Comparison of ENCODE assay signal across 1 cellular context in genomic region chr2:36433311-36434217, GRCh38.
TF ChIP-seq lines count a peak whose summit lies in the region.

No MANE protein-coding gene starts in this region.

TF ChIP-seq in HepG2, 621 proteins besides CTCF, POLR2A, EP300 and RAD21 (continued from another document and continues in another):
- TF ChIP-seq HNF1A (IDR thresholded peaks at IDR 0.05; ENCODE audit: low read depth) (0 out of 2 replicates have a peak, but pooled peaks have one; percentile 12), HNF1A (CRISPR knock-in tag; IDR thresholded peaks at IDR 0.05; ENCODE audit: borderline replicate concordance) (peak; percentile 63; the same call in 1 of the 2 replicates), SAP130 (CRISPR knock-in tag; IDR thresholded peaks at IDR 0.05; ENCODE audit: low read depth) (peak; percentile 70), ZSCAN9 (CRISPR knock-in tag; IDR thresholded peaks at IDR 0.05; ENCODE audit: borderline replicate concordance) (peak; percentile 82; the same call in 1 of the 2 replicates), ZNF12 (CRISPR knock-in tag; IDR thresholded peaks at IDR 0.05) (peak; percentile 41; the same call in 1 of the 2 replicates), PAF1 (CRISPR knock-in tag; IDR thresholded peaks at IDR 0.05) (no peak), NR2F2 (IDR thresholded peaks at IDR 0.05; ENCODE audit: borderline replicate concordance, low read depth) (peak; percentile 62; the same call in 1 of the 2 replicates), ZNF18 (CRISPR knock-in tag; IDR thresholded peaks at IDR 0.05; ENCODE audit: insufficient replicate concordance) (no peak), ZNF124 (CRISPR knock-in tag; IDR thresholded peaks at IDR 0.05) (no peak), ZNF24 (IDR thresholded peaks at IDR 0.05) (no peak), ZNF276 (CRISPR knock-in tag; IDR thresholded peaks at IDR 0.05; ENCODE audit: low read depth) (no peak), MED1 (CRISPR knock-in tag; IDR thresholded peaks at IDR 0.05) (0 out of 2 replicates have a peak, but pooled peaks have one; percentile 27), MXI1 (IDR thresholded peaks at IDR 0.05; ENCODE audit: borderline replicate concordance, low read depth, low read length) (peak; percentile 62; the same call in 1 of the 3 replicates), ZNF121 (CRISPR knock-in tag; IDR thresholded peaks at IDR 0.05) (no peak), ARID5B (CRISPR knock-in tag; IDR thresholded peaks at IDR 0.05) (peak; percentile 96), SOX6 (IDR thresholded peaks at IDR 0.05) (no peak), SOX6 (CRISPR knock-in tag; IDR thresholded peaks at IDR 0.05) (peak; percentile 88)
- TF ChIP-seq, protein P1, sequence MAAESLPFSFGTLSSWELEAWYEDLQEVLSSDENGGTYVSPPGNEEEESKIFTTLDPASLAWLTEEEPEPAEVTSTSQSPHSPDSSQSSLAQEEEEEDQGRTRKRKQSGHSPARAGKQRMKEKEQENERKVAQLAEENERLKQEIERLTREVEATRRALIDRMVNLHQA (CRISPR knock-in tag; IDR thresholded peaks at IDR 0.05) = no peak
- TF ChIP-seq, protein P2, sequence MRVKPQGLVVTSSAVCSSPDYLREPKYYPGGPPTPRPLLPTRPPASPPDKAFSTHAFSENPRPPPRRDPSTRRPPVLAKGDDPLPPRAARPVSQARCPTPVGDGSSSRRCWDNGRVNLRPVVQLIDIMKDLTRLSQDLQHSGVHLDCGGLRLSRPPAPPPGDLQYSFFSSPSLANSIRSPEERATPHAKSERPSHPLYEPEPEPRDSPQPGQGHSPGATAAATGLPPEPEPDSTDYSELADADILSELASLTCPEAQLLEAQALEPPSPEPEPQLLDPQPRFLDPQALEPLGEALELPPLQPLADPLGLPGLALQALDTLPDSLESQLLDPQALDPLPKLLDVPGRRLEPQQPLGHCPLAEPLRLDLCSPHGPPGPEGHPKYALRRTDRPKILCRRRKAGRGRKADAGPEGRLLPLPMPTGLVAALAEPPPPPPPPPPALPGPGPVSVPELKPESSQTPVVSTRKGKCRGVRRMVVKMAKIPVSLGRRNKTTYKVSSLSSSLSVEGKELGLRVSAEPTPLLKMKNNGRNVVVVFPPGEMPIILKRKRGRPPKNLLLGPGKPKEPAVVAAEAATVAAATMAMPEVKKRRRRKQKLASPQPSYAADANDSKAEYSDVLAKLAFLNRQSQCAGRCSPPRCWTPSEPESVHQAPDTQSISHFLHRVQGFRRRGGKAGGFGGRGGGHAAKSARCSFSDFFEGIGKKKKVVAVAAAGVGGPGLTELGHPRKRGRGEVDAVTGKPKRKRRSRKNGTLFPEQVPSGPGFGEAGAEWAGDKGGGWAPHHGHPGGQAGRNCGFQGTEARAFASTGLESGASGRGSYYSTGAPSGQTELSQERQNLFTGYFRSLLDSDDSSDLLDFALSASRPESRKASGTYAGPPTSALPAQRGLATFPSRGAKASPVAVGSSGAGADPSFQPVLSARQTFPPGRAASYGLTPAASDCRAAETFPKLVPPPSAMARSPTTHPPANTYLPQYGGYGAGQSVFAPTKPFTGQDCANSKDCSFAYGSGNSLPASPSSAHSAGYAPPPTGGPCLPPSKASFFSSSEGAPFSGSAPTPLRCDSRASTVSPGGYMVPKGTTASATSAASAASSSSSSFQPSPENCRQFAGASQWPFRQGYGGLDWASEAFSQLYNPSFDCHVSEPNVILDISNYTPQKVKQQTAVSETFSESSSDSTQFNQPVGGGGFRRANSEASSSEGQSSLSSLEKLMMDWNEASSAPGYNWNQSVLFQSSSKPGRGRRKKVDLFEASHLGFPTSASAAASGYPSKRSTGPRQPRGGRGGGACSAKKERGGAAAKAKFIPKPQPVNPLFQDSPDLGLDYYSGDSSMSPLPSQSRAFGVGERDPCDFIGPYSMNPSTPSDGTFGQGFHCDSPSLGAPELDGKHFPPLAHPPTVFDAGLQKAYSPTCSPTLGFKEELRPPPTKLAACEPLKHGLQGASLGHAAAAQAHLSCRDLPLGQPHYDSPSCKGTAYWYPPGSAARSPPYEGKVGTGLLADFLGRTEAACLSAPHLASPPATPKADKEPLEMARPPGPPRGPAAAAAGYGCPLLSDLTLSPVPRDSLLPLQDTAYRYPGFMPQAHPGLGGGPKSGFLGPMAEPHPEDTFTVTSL (CRISPR knock-in tag; IDR thresholded peaks at IDR 0.05; ENCODE audit: borderline replicate concordance) = peak; percentile 59; the same call in 1 of the 2 replicates
- TF ChIP-seq, protein P3, sequence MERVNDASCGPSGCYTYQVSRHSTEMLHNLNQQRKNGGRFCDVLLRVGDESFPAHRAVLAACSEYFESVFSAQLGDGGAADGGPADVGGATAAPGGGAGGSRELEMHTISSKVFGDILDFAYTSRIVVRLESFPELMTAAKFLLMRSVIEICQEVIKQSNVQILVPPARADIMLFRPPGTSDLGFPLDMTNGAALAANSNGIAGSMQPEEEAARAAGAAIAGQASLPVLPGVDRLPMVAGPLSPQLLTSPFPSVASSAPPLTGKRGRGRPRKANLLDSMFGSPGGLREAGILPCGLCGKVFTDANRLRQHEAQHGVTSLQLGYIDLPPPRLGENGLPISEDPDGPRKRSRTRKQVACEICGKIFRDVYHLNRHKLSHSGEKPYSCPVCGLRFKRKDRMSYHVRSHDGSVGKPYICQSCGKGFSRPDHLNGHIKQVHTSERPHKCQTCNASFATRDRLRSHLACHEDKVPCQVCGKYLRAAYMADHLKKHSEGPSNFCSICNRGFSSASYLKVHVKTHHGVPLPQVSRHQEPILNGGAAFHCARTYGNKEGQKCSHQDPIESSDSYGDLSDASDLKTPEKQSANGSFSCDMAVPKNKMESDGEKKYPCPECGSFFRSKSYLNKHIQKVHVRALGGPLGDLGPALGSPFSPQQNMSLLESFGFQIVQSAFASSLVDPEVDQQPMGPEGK (CRISPR knock-in tag; IDR thresholded peaks at IDR 0.05) = peak; percentile 67; the same call in 1 of the 2 replicates
- TF ChIP-seq, protein P4, sequence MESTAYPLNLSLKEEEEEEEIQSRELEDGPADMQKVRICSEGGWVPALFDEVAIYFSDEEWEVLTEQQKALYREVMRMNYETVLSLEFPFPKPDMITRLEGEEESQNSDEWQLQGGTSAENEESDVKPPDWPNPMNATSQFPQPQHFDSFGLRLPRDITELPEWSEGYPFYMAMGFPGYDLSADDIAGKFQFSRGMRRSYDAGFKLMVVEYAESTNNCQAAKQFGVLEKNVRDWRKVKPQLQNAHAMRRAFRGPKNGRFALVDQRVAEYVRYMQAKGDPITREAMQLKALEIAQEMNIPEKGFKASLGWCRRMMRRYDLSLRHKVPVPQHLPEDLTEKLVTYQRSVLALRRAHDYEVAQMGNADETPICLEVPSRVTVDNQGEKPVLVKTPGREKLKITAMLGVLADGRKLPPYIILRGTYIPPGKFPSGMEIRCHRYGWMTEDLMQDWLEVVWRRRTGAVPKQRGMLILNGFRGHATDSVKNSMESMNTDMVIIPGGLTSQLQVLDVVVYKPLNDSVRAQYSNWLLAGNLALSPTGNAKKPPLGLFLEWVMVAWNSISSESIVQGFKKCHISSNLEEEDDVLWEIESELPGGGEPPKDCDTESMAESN (CRISPR knock-in tag; conservative IDR thresholded peaks at IDR 0.05) = 0 out of 2 replicates have a peak, but pooled peaks have one; percentile 34
- TF ChIP-seq, protein P5, sequence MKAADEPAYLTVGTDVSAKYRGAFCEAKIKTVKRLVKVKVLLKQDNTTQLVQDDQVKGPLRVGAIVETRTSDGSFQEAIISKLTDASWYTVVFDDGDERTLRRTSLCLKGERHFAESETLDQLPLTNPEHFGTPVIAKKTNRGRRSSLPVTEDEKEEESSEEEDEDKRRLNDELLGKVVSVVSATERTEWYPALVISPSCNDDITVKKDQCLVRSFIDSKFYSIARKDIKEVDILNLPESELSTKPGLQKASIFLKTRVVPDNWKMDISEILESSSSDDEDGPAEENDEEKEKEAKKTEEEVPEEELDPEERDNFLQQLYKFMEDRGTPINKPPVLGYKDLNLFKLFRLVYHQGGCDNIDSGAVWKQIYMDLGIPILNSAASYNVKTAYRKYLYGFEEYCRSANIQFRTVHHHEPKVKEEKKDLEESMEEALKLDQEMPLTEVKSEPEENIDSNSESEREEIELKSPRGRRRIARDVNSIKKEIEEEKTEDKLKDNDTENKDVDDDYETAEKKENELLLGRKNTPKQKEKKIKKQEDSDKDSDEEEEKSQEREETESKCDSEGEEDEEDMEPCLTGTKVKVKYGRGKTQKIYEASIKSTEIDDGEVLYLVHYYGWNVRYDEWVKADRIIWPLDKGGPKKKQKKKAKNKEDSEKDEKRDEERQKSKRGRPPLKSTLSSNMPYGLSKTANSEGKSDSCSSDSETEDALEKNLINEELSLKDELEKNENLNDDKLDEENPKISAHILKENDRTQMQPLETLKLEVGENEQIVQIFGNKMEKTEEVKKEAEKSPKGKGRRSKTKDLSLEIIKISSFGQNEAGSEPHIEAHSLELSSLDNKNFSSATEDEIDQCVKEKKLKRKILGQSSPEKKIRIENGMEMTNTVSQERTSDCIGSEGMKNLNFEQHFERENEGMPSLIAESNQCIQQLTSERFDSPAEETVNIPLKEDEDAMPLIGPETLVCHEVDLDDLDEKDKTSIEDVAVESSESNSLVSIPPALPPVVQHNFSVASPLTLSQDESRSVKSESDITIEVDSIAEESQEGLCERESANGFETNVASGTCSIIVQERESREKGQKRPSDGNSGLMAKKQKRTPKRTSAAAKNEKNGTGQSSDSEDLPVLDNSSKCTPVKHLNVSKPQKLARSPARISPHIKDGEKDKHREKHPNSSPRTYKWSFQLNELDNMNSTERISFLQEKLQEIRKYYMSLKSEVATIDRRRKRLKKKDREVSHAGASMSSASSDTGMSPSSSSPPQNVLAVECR (CRISPR knock-in tag; IDR thresholded peaks at IDR 0.05; ENCODE audit: borderline replicate concordance) = peak; percentile 65; the same call in 1 of the 2 replicates
